Comparison of ENCODE assay signal across 24 cellular contexts in the genomic region with DNA sequence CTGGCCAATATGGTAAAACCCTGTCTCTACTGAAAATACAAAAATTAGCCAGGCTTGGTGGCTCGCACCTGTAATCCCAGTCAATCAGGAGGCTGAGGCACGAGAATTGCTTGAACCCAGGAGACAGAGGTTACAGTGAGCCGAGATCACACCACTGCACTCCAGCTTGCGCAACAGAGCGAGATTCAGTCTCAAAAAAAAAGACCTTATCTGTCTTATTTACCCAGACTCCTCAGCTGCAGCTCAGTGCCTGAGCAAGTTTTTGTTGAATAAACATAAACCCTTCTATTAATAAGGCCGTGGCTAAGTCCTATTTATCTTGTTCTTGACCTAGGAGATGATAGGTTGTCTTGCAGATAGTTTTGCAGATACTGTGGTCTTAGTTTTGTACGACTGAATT.
"Had no signal": no experiment of that assay in that cellular context is flagged by ENCODE, and none has a peak within 500 bp of the region (broad histone marks: within the 10 kb centered on the region; RNA-seq: fewer than 3 reads in every experiment).

No MANE protein-coding gene starts in this region.

- DNase-seq: activated CD4-positive, alpha-beta memory T cell treated with anti-CD3 and anti-CD28 coated beads for 36 hours; activated CD4-positive, alpha-beta T cell treated with anti-CD3 and anti-CD28 coated beads, Interleukin-2, amount 10 ng/mL, durations not matched to agents 7 days and 5 days; activated CD4-positive, CD25-positive, alpha-beta regulatory T cell; activated CD8-positive, alpha-beta memory T cell treated with anti-CD3 and anti-CD28 coated beads for 24 hours; activated gamma-delta T cell treated with Interleukin-2 at 50 U/mL for 16 hours; activated naive CD4-positive, alpha-beta T cell treated with anti-CD3 and anti-CD28 coated beads, Interleukin-2, amount 10 ng/mL, durations not matched to agents 7 days and 5 days; activated naive CD8-positive, alpha-beta T cell treated with anti-CD3 and anti-CD28 coated beads for 36 hours; activated T-cell treated with anti-CD3 and anti-CD28 coated beads, Interleukin-2, amount 50 U/mL, for 4 hours; aorta; caudate nucleus; Karpas-422; MM.1S; NCI-H1105; NCI-H1436; NCI-H187; NCI-H2081; NCI-H446; NCI-H524; PC-3; SIG-M5; T-helper 17 cell; T1000 had no signal

- H3K27ac ChIP-seq: breast epithelium had no signal

- H3K36me3 ChIP-seq: adrenal gland, breast epithelium had no signal

- ATAC-seq: activated T-cell treated with anti-CD3 and anti-CD28 coated beads, Interleukin-2, amount 50 U/mL, for 4 hours; PC-3; T-helper 17 cell had no signal

- H3K9me3 ChIP-seq: adrenal gland, breast epithelium had no signal

- H3K27me3 ChIP-seq: adrenal gland, breast epithelium had no signal

- H3K4me3 ChIP-seq: adrenal gland, breast epithelium had no signal
